31 cellular contexts compared by ENCODE assay signal in genomic region chr4:118249890-118250289, GRCh38.
"Had no signal": no experiment of that assay in that cellular context is flagged by ENCODE, and none has a peak within 500 bp of the region (broad histone marks: within the 10 kb centered on the region; RNA-seq: fewer than 3 reads in every experiment).

No MANE protein-coding gene starts in this region.

- H3K36me3 ChIP-seq: adrenal gland, ascending aorta, brain microvascular endothelial cell, breast epithelium, cardiac muscle cell had no signal

- H3K27ac ChIP-seq: adrenal gland, ascending aorta, body of pancreas, brain microvascular endothelial cell, breast epithelium, cardiac muscle cell had no signal

- H3K4me3 ChIP-seq: adrenal gland, ascending aorta, body of pancreas, breast epithelium, cardiac muscle cell had no signal

- ATAC-seq: activated naive CD4-positive, alpha-beta T cell treated with anti-CD3 and anti-CD28 coated beads, Interleukin-2, amount 50 U/mL, for 72 hours; activated naive CD8-positive, alpha-beta T cell treated with anti-CD3 and anti-CD28 coated beads, Interleukin-2, amount 50 U/mL, for 24 hours; activated T-cell treated with anti-CD3 and anti-CD28 coated beads, Interleukin-2, amount 50 U/mL, for 4 hours; activated T-cell treated with anti-CD3 and anti-CD28 coated beads, Interleukin-2, amount 50 U/mL, for 72 hours; activated T-helper 17 cell treated with anti-CD3 and anti-CD28 coated beads, Interleukin-2, amount 50 U/mL, for 72 hours; body of pancreas had no signal

- DNase-seq: activated effector memory CD4-positive, alpha-beta T cell treated with anti-CD3 and anti-CD28 coated beads, Interleukin-2, amount 50 U/mL, for 16 hours; activated effector memory CD4-positive, alpha-beta T cell treated with Interleukin-2 at 50 U/mL for 16 hours; activated gamma-delta T cell; activated gamma-delta T cell treated with Interleukin-2 at 50 U/mL for 16 hours; activated naive CD4-positive, alpha-beta T cell; activated naive CD4-positive, alpha-beta T cell treated with anti-CD3 and anti-CD28 coated beads for 36 hours; activated naive CD4-positive, alpha-beta T cell treated with anti-CD3 and anti-CD28 coated beads, Interleukin-2, amount 10 ng/mL, durations not matched to agents 7 days and 5 days; activated naive CD4-positive, alpha-beta T cell treated with anti-CD3 and anti-CD28 coated beads, Interleukin-2, amount 50 U/mL, for 16 hours; activated naive CD4-positive, alpha-beta T cell treated with Interleukin-2 at 50 U/mL for 16 hours; activated naive CD8-positive, alpha-beta T cell treated with anti-CD3 and anti-CD28 coated beads for 36 hours; activated naive CD8-positive, alpha-beta T cell treated with anti-CD3 and anti-CD28 coated beads, Interleukin-2, amount 10 ng/mL, durations not matched to agents 7 days and 5 days; activated naive CD8-positive, alpha-beta T cell treated with anti-CD3 and anti-CD28 coated beads, Interleukin-2, amount 50 U/mL, for 24 hours; activated T-cell treated with anti-CD3 and anti-CD28 coated beads, Interleukin-2, amount 50 U/mL, for 24 hours; activated T-cell treated with anti-CD3 and anti-CD28 coated beads, Interleukin-2, amount 50 U/mL, for 4 hours; activated T-cell treated with anti-CD3 and anti-CD28 coated beads, Interleukin-2, amount 50 U/mL, for 48 hours; activated T-cell treated with anti-CD3 and anti-CD28 coated beads, Interleukin-2, amount 50 U/mL, for 72 hours; adrenal gland; amniotic stem cell; amygdala; anterior cingulate cortex; aorta; body of pancreas; brain microvascular endothelial cell; caudate nucleus; central memory CD4-positive, alpha-beta T cell; cerebellar nuclear complex had no signal

- H3K4me1 ChIP-seq: adrenal gland, ascending aorta, body of pancreas, breast epithelium had no signal

- H3K9me3 ChIP-seq: adrenal gland, body of pancreas had no signal

- H3K27me3 ChIP-seq: adrenal gland, ascending aorta, body of pancreas, brain microvascular endothelial cell, breast epithelium, cardiac muscle cell had no signal
